In the genomic region with DNA sequence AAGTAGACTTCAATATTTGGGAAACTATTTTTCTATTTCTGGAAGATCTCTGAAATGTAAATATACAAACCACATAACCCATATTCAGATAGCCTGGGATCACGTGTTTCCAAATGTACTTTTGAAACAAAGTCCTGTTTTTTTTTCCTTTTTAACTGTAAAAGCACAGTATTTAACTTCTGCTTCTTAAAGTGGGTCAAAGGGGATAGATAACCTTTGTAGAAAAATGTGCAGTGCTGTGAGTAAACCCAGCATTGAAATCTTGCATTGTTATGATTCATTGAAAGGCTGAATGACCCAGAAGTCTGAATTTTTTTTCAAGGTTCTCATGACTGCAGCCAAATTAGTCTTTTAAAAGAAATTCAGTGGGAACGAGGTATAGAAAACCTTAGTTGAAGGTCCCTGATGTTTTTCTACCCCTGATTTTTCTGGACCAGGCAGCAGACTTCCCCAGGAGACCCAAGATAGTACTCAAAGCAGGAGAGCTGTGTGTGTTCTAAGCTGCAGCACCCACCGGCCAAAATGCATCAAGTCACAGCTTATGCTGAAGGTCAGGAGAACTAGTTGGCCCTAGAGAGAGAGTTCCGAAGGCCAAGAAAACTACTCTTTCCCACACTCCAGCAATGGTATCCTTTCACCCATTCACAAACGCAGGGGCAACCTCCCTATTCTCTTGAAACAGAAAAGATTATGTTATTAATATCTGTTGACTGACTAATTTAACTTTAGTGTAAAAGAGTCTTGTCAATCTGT, we compare ENCODE assay signal across 9 cellular contexts. TPM values are rescaled to one million over a fixed set of nuclear protein-coding genes. Genes with fewer than 3 reads are reported as not detected.
DNase-seq lines count a peak whose midpoint lies in the region; ATAC-seq, FAIRE-seq and TF ChIP-seq lines count a peak whose summit lies in the region.
"Had no signal": no experiment of that assay in that cellular context is flagged by ENCODE, and none has a peak within 500 bp of the region (broad histone marks: within the 10 kb centered on the region; RNA-seq: fewer than 3 reads in every experiment).

No MANE protein-coding gene starts in this region.

- peak overlapping the region; percentile 61 for H3K4me2 ChIP-seq in smooth muscle cell

- ATAC-seq in HG03139 (IDR thresholded peaks at IDR 0.05; ENCODE audit: unreplicated experiment): no peak

- FAIRE-seq in frontal cortex (lab: Jason Lieb, UNC): no peak

- peaks cover 15% of the 10 kb centered on the region for H3K36me3 Mint-ChIP-seq in HFFc6 (ENCODE audit: low read depth)
- H3K36me3 Mint-ChIP-seq in activated T-helper 2 cell treated with anti-CD3 and anti-CD28 coated beads, Interferon-gamma antibody, Interleukin-2, Interleukin-4, amounts not matched to agents 10 μg/mL and 5 μg/mL and 100 μg/mL, durations not matched to agents 14 hours and 24 hours and 36 hours (ENCODE audit: low read depth): peaks cover 62% of the 10 kb centered on the region
- peaks cover 0 to 7% (median 3%) of the 10 kb centered on the region in 3 donors for H3K36me3 Mint-ChIP-seq in immature natural killer cell

- peaks cover 7% of the 10 kb centered on the region for H3F3A ChIP-seq in smooth muscle cell (ENCODE audit: low read depth)

- H3K27me3 Mint-ChIP-seq in HFFc6 (ENCODE audit: insufficient read depth) (no peaks in the 10 kb centered on the region; the same call in 1 of the 2 replicates), immature natural killer cell (ENCODE audit: low read depth in 3 of 3) (peaks cover 0 to 3% (median 3%) of the 10 kb centered on the region in 3 donors)
- no peaks in the 10 kb centered on the region for H3K27me3 Mint-ChIP-seq in activated T-helper 2 cell treated with anti-CD3 and anti-CD28 coated beads, Interferon-gamma antibody, Interleukin-2, Interleukin-4, amounts not matched to agents 10 μg/mL and 5 μg/mL and 100 μg/mL, durations not matched to agents 14 hours and 24 hours and 36 hours (ENCODE audit: low read depth)

- H3K27ac Mint-ChIP-seq in HFFc6 (peak overlapping the region; percentile 88), immature natural killer cell (peak overlapping the region; percentile 77 to 92 (median 88))
- H3K27ac Mint-ChIP-seq in activated T-helper 2 cell treated with anti-CD3 and anti-CD28 coated beads, Interferon-gamma antibody, Interleukin-2, Interleukin-4, amounts not matched to agents 10 μg/mL and 5 μg/mL and 100 μg/mL, durations not matched to agents 14 hours and 24 hours and 36 hours: peak overlapping the region; percentile 39

- DNase-seq in HFFc6 (peak; percentile 69), immature natural killer cell (no peak), smooth muscle cell (lab: John Stamatoyannopoulos, UW; ENCODE audit: unreplicated experiment) (no peak), frontal cortex (ENCODE audit: low spot score in 2 of 2) (no peak), hippocampal formation (lab: John Stamatoyannopoulos, UW) (no peak), NCI-H82 (lab: John Stamatoyannopoulos, UW) (no peak)
- no peak for DNase-seq in activated T-helper 2 cell treated with anti-CD3 and anti-CD28 coated beads, Interferon-gamma antibody, Interleukin-2, Interleukin-4, amounts not matched to agents 10 μg/mL and 5 μg/mL and 100 μg/mL, durations not matched to agents 14 hours and 24 hours and 36 hours (ENCODE audit: low spot score)
- DNase-seq: NCI-H345 had no signal

- H3K79me2 ChIP-seq in smooth muscle cell (ENCODE audit: low read depth): peaks cover 12% of the 10 kb centered on the region

- H3K9me3 Mint-ChIP-seq in HFFc6 (no peaks in the 10 kb centered on the region), immature natural killer cell (no peaks in the 10 kb centered on the region)
- peaks cover 5% of the 10 kb centered on the region for H3K9me3 Mint-ChIP-seq in activated T-helper 2 cell treated with anti-CD3 and anti-CD28 coated beads, Interferon-gamma antibody, Interleukin-2, Interleukin-4, amounts not matched to agents 10 μg/mL and 5 μg/mL and 100 μg/mL, durations not matched to agents 14 hours and 24 hours and 36 hours

- WGBS in smooth muscle cell (ENCODE audit: low lambda C conversion rate): 64% methylated on average over 5 of the region's 5 CpGs

- peaks cover 19% of the 10 kb centered on the region for H4K20me1 ChIP-seq in smooth muscle cell (ENCODE audit: low read depth)

- H3K4me1 ChIP-seq in smooth muscle cell (ENCODE audit: low read depth): peaks cover 15% of the 10 kb centered on the region

- no peaks in the 10 kb centered on the region for H3K36me3 ChIP-seq in smooth muscle cell (ENCODE audit: low read depth)

- no peaks in the 10 kb centered on the region for H3K9me3 ChIP-seq in smooth muscle cell (replicated peaks; ENCODE audit: low read depth)

- peak overlapping the region; percentile 60 for H3K4me3 Mint-ChIP-seq in HFFc6
- no peak overlapping the region for H3K4me3 Mint-ChIP-seq in activated T-helper 2 cell treated with anti-CD3 and anti-CD28 coated beads, Interferon-gamma antibody, Interleukin-2, Interleukin-4, amounts not matched to agents 10 μg/mL and 5 μg/mL and 100 μg/mL, durations not matched to agents 14 hours and 24 hours and 36 hours (ENCODE audit: low read depth)
- peak overlapping the region; percentile 42 to 72 (median 54) for H3K4me3 Mint-ChIP-seq in immature natural killer cell

- intact Hi-C loops in activated T-helper 2 cell treated with anti-CD3 and anti-CD28 coated beads, Interferon-gamma antibody, Interleukin-2, Interleukin-4, amounts not matched to agents 10 μg/mL and 5 μg/mL and 100 μg/mL, durations not matched to agents 14 hours and 24 hours and 36 hours (cut with micrococcal nuclease): no loop called here

- no peak overlapping the region for H2AFZ ChIP-seq in smooth muscle cell (ENCODE audit: low read depth)

- no peaks in the 10 kb centered on the region for H3K27me3 ChIP-seq in smooth muscle cell (ENCODE audit: low read depth)

- no peak overlapping the region for H3K9ac ChIP-seq in smooth muscle cell (ENCODE audit: low read depth)

- peak overlapping the region; percentile 64 for H3K27ac ChIP-seq in smooth muscle cell (ENCODE audit: low read depth)

- no peak overlapping the region for H3K4me3 ChIP-seq in smooth muscle cell

- TF ChIP-seq CTCF in HFFc6 (IDR thresholded peaks at IDR 0.05): no peak
- no peak for TF ChIP-seq CTCF in smooth muscle cell (IDR thresholded peaks at IDR 0.05; ENCODE audit: borderline replicate concordance, insufficient read depth, poor library complexity, severe bottlenecking)

- peaks cover 79% of the 10 kb centered on the region for H3K4me1 Mint-ChIP-seq in HFFc6 (ENCODE audit: low read depth)
- H3K4me1 Mint-ChIP-seq in activated T-helper 2 cell treated with anti-CD3 and anti-CD28 coated beads, Interferon-gamma antibody, Interleukin-2, Interleukin-4, amounts not matched to agents 10 μg/mL and 5 μg/mL and 100 μg/mL, durations not matched to agents 14 hours and 24 hours and 36 hours (ENCODE audit: low read depth): peaks cover 72% of the 10 kb centered on the region
- H3K4me1 Mint-ChIP-seq in immature natural killer cell: peaks cover 84 to 97% of the 10 kb centered on the region in 2 donors

RNA-seq across cellular contexts. Expression of a gene that starts 43.6 kb away (rescaled TPM):
- total RNA-seq in HFFc6 (2021; fragmentation: NEBNext Ultra II Directional; extraction: Animal tissue kit (Norgen Biotek cat#: 25700)): 10 to 100 TPM; 23.7 to 38.7 (median 33.6) TPM
- 9.5 and 9.8 TPM in 2 replicates for total RNA-seq in activated T-helper 2 cell treated with anti-CD3 and anti-CD28 coated beads, Interferon-gamma antibody, Interleukin-2, Interleukin-4, amounts not matched to agents 10 μg/mL and 5 μg/mL and 100 μg/mL, durations not matched to agents 14 hours and 24 hours and 36 hours
- 1 to 10 TPM; 4.8 to 7.8 (median 5.7) TPM for polyA plus RNA-seq in immature natural killer cell
- 10.5 and 14.3 TPM in 2 replicates for total RNA-seq in smooth muscle cell
- 9.5 and 15.5 TPM in 2 replicates for polyA plus RNA-seq in smooth muscle cell
- total RNA-seq in frontal cortex: 26.1 TPM

RNA-seq across cellular contexts. Expression of a gene that starts 44.4 kb away (rescaled TPM):
- total RNA-seq in HFFc6 (2021; fragmentation: NEBNext Ultra II Directional; extraction: Animal tissue kit (Norgen Biotek cat#: 25700)): 10 to 100 TPM; 24.7 to 38.4 (median 33.2) TPM
- total RNA-seq in activated T-helper 2 cell treated with anti-CD3 and anti-CD28 coated beads, Interferon-gamma antibody, Interleukin-2, Interleukin-4, amounts not matched to agents 10 μg/mL and 5 μg/mL and 100 μg/mL, durations not matched to agents 14 hours and 24 hours and 36 hours: 214 TPM in 2 replicates
- polyA plus RNA-seq in immature natural killer cell (100 to 1,000 TPM in 1 of 3 donors, 10 to 100 TPM in 2; 64.6 to 123 (median 79.7) TPM), smooth muscle cell (10.7 and 11.5 TPM in 2 replicates)
- total RNA-seq in smooth muscle cell (34.7 and 42.2 TPM in 2 replicates), frontal cortex (110 TPM)
